Comparison of ENCODE assay signal across 8 cellular contexts in genomic region chr9:129143031-129143441, GRCh38. TPM values are rescaled to one million over a fixed set of nuclear protein-coding genes. Genes with fewer than 3 reads are reported as not detected.
DNase-seq lines count a peak whose midpoint lies in the region; ATAC-seq, FAIRE-seq and TF ChIP-seq lines count a peak whose summit lies in the region.

No MANE protein-coding gene starts in this region.

- peak overlapping the region; percentile 91 to 100 for H3K27ac ChIP-seq in lung (ENCODE audit: low read depth in 1 of 2, low read length in 1 of 2)

- peaks cover 21% of the 10 kb centered on the region for H3K36me3 Mint-ChIP-seq in activated CD8-positive, alpha-beta T cell treated with anti-CD3 and anti-CD28 coated beads for 36 hours (ENCODE audit: low read depth)

- TF ChIP-seq CTCF in AG04449 (IDR thresholded peaks at IDR 0.05; ENCODE audit: insufficient read depth, low read length, missing control alignments) (peak; percentile 99), lung (IDR thresholded peaks at IDR 0.05; ENCODE audit: control extremely low read depth, extremely low read depth) (peak; percentile 56)
- peak; percentile 94 for TF ChIP-seq CTCF in activated CD8-positive, alpha-beta T cell treated with anti-CD3 and anti-CD28 coated beads for 36 hours (IDR thresholded peaks at IDR 0.05)

- H3K36me3 ChIP-seq in lung (ENCODE audit: control insufficient read depth in 2 of 2, insufficient read depth in 2 of 2, low read length in 2 of 2) = peaks cover 0 to 18% of the 10 kb centered on the region in 2 donors

- CTCF ChIA-PET in AG04449 (lab: Yijun Ruan, JAX) = interaction anchor here (0.5 to 24.0 kb wide), 55 partner anchors 9 to 553 kb away, joined by 3 to 735 read pairs (median 5); partner anchors contain the start of genes C9orf50, IER5L and NTMT1
- CTCF ChIA-PET in activated CD8-positive, alpha-beta T cell treated with anti-CD3 and anti-CD28 coated beads for 36 hours (lab: Charles Lee) = interaction anchor here (0.6 to 7.4 kb wide), 55 partner anchors 9 to 620 kb away, joined by 3 to 131 read pairs (median 4); partner anchors contain the start of genes ASB6, C9orf50, NTMT1 and PRRX2

- WGBS in lung, 2 donors = 17 to 19% methylated on average over 2 of the region's 2 CpGs

- peak; percentile 64 for DNase-seq in AG04449 (ENCODE audit: low read depth, low spot score)
- peak; percentile 75 for DNase-seq in GM18507 (ENCODE audit: extremely low spot score, insufficient read length, low read depth)
- peak; percentile 11 for DNase-seq in NCI-H345 treated with DMSO at 0.1 percent for 48 hours (lab: John Stamatoyannopoulos, UW; ENCODE audit: unreplicated experiment)
- peak; percentile 86 for DNase-seq in activated CD8-positive, alpha-beta T cell treated with anti-CD3 and anti-CD28 coated beads for 36 hours
- DNase-seq in ecto neural progenitor cell (ENCODE audit: low spot score) = peak; percentile 84
- peak; percentile 88 for DNase-seq in lung (ENCODE audit: low spot score)
- DNase-seq in stimulated activated CD4-positive, alpha-beta T cell treated with anti-CD3 and anti-CD28 coated beads, TNF-alpha, amount 100 ng/mL, for 4 hours (ENCODE audit: low read depth in 3 of 3) = peak; percentile 53 to 64 (median 63)

- POLR2A ChIA-PET in AG04449 (lab: Yijun Ruan, JAX) = interaction anchor here (0.6 to 11.6 kb wide), 16 partner anchors 9 to 484 kb away, joined by 3 to 233 read pairs (median 3); partner anchors contain the start of genes IER5L and NTMT1
- POLR2A ChIA-PET in activated CD8-positive, alpha-beta T cell treated with anti-CD3 and anti-CD28 coated beads for 36 hours (lab: Charles Lee) = interaction anchor here (2.0 to 2.2 kb wide), 2 partner anchors 31 to 35 kb away, joined by 6 to 8 read pairs; partner anchors contain the start of gene IER5L

- H3K27me3 Mint-ChIP-seq in activated CD8-positive, alpha-beta T cell treated with anti-CD3 and anti-CD28 coated beads for 36 hours = no peaks in the 10 kb centered on the region

- H3K9me3 ChIP-seq in lung (ENCODE audit: control insufficient read depth in 2 of 2, insufficient read depth in 1 of 2, low read length in 1 of 2) = no peaks in the 10 kb centered on the region

- no peak overlapping the region for H3K4me3 Mint-ChIP-seq in activated CD8-positive, alpha-beta T cell treated with anti-CD3 and anti-CD28 coated beads for 36 hours

- H3K9me3 Mint-ChIP-seq in activated CD8-positive, alpha-beta T cell treated with anti-CD3 and anti-CD28 coated beads for 36 hours = no peaks in the 10 kb centered on the region

- no peaks in the 10 kb centered on the region for H3K27me3 ChIP-seq in lung (ENCODE audit: control insufficient read depth, insufficient read depth)

- FAIRE-seq in GM18507 (lab: Jason Lieb, UNC) = peak; percentile 92

- H3K4me1 ChIP-seq in lung (ENCODE audit: control insufficient read depth in 2 of 2, insufficient read depth in 2 of 2, low read length in 2 of 2) = peaks cover 16 to 40% of the 10 kb centered on the region in 2 donors

- H3K4me1 Mint-ChIP-seq in activated CD8-positive, alpha-beta T cell treated with anti-CD3 and anti-CD28 coated beads for 36 hours (ENCODE audit: low read depth) = peaks cover 42% of the 10 kb centered on the region

- H3K4me3 ChIP-seq in AG04449 (ENCODE audit: low read depth, low read length) (peak overlapping the region; percentile 37), lung (no peak overlapping the region)

- intact Hi-C loops in activated CD8-positive, alpha-beta T cell treated with anti-CD3 and anti-CD28 coated beads for 36 hours (cut with micrococcal nuclease) = no loop called here

- H3K27ac Mint-ChIP-seq in activated CD8-positive, alpha-beta T cell treated with anti-CD3 and anti-CD28 coated beads for 36 hours = no peak overlapping the region

- ATAC-seq in activated CD8-positive, alpha-beta T cell treated with anti-CD3 and anti-CD28 coated beads for 36 hours = peak; percentile 25
- ATAC-seq in lung (ENCODE audit: insufficient read depth, low FRiP score) (no peak), GM18511 (IDR thresholded peaks at IDR 0.05; ENCODE audit: unreplicated experiment) (no peak)

RNA-seq across cellular contexts. Expression of gene PTPA, which starts 31.8 kb away (rescaled TPM):
- total RNA-seq in activated CD8-positive, alpha-beta T cell treated with anti-CD3 and anti-CD28 coated beads for 36 hours = 10 to 100 TPM; 95.3 to 98.5 TPM
- total RNA-seq in lung = 100 to 1,000 TPM in 1 of 2 donors, 10 to 100 TPM in 1; 62.5 to 145 TPM
- polyA plus RNA-seq in lung = 100 to 1,000 TPM; 103 to 130 TPM

RNA-seq across cellular contexts. Expression of gene CRAT, which starts 32.4 kb away (rescaled TPM):
- total RNA-seq in activated CD8-positive, alpha-beta T cell treated with anti-CD3 and anti-CD28 coated beads for 36 hours = 10 to 100 TPM; 11.8 to 12.7 TPM
- 10 to 100 TPM; 14.5 to 26.0 TPM for total RNA-seq in lung
- polyA plus RNA-seq in lung = 10 to 100 TPM; 10.4 to 18.6 TPM

RNA-seq across cellular contexts. Expression of gene IER5L, which starts 35.0 kb away (rescaled TPM):
- total RNA-seq in activated CD8-positive, alpha-beta T cell treated with anti-CD3 and anti-CD28 coated beads for 36 hours = 1 to 10 TPM; 3.7 to 4.1 TPM
- total RNA-seq in lung = 10 to 100 TPM; 23.5 to 24.7 TPM
- polyA plus RNA-seq in lung = 10 to 100 TPM; 12.6 to 31.5 TPM

Comparison
In these comparisons a context has a peak if more than half of its experiments do, and no peak if none do; other contexts are left out.
1. DNase-seq: peak in every context shown above with its lines; median percentile 88 in lung; 86 in activated CD8-positive, alpha-beta T cell treated with anti-CD3 and anti-CD28 coated beads for 36 hours; 84 in ecto neural progenitor cell; 75 in GM18507; 64 in AG04449; 63 in stimulated activated CD4-positive, alpha-beta T cell treated with anti-CD3 and anti-CD28 coated beads, TNF-alpha, amount 100 ng/mL, for 4 hours; 11 in NCI-H345 treated with DMSO at 0.1 percent for 48 hours.
2. RNA of gene IER5L, which starts 35.0 kb away (total RNA-seq): 23.5 to 24.7 TPM in lung; 3.7 to 4.1 TPM in activated CD8-positive, alpha-beta T cell treated with anti-CD3 and anti-CD28 coated beads for 36 hours; every median in the first group is over 4 times any median in the second.
3. Peak in every context shown above with its lines, with median percentiles within 50 percentile points of each other: CTCF ChIP-seq.